Comparison of ENCODE assay signal across 12 cellular contexts in genomic region chr10:97336446-97336845, GRCh38. TPM values are rescaled to one million over a fixed set of nuclear protein-coding genes. Genes with fewer than 3 reads are reported as not detected.
DNase-seq lines count a peak whose midpoint lies in the region; ATAC-seq and TF ChIP-seq lines count a peak whose summit lies in the region.
"Had no signal": no experiment of that assay in that cellular context is flagged by ENCODE, and none has a peak within 500 bp of the region (broad histone marks: within the 10 kb centered on the region; RNA-seq: fewer than 3 reads in every experiment).

No MANE protein-coding gene starts in this region.

- no peak for TF ChIP-seq EP300 in tibial nerve (IDR thresholded peaks at IDR 0.05)

- DNase-seq in activated CD4-positive, alpha-beta T cell treated with anti-CD3 and anti-CD28 coated beads, Interleukin-2, amount 10 ng/mL, durations not matched to agents 7 days and 5 days: no peak
- DNase-seq in activated CD4-positive, alpha-beta T cell treated with anti-CD3 and anti-CD28 coated beads for 4 hours: no peak
- DNase-seq in activated naive CD8-positive, alpha-beta T cell treated with anti-CD3 and anti-CD28 coated beads, Interleukin-2, amount 50 U/mL, for 24 hours: no peak
- DNase-seq in tibial nerve (ENCODE audit: low spot score in 2 of 2): no peak
- DNase-seq in stimulated activated CD4-positive, alpha-beta T cell treated with anti-CD3 and anti-CD28 coated beads, Interleukin-15, amount 100 ng/mL, for 24 hours: no peak
- no peak for DNase-seq in activated effector memory CD4-positive, alpha-beta T cell treated with anti-CD3 and anti-CD28 coated beads, Interleukin-2, amount 50 U/mL, for 16 hours
- DNase-seq: 8988T; kidney glomerular epithelial cell; stimulated activated CD4-positive, alpha-beta T cell treated with anti-CD3 and anti-CD28 coated beads, Interleukin-1b, Interleukin-23, amount 100 ng/mL, for 48 hours; T-helper 9 cell had no signal

- H3K4me1 ChIP-seq in iPS-20b (ENCODE audit: insufficient read depth, low read length) (peaks cover 28% of the 10 kb centered on the region; the same call in 1 of the 2 replicates), tibial nerve (peaks cover 0 to 49% (median 25%) of the 10 kb centered on the region in 4 donors)

- H3K27me3 ChIP-seq in iPS-20b (ENCODE audit: insufficient read depth, low read length) (peaks cover 21% of the 10 kb centered on the region; the same call in 1 of the 2 replicates), tibial nerve (no peaks in the 10 kb centered on the region)

- H3K9me3 Mint-ChIP-seq in activated CD4-positive, alpha-beta T cell treated with anti-CD3 and anti-CD28 coated beads, Interleukin-2, amount 10 ng/mL, durations not matched to agents 7 days and 5 days: no peaks in the 10 kb centered on the region
- H3K9me3 Mint-ChIP-seq in activated naive CD8-positive, alpha-beta T cell treated with anti-CD3 and anti-CD28 coated beads, Interleukin-2, amount 50 U/mL, for 24 hours: no peaks in the 10 kb centered on the region

- H3K9me3 ChIP-seq in iPS-20b (ENCODE audit: insufficient read depth, low read depth, low read length): no peaks in the 10 kb centered on the region
- H3K9me3 ChIP-seq in tibial nerve: no peaks in the 10 kb centered on the region

- peak overlapping the region; percentile 70 for H3K9ac ChIP-seq in iPS-20b (ENCODE audit: low read depth, low read length)

- TF ChIP-seq POLR2A in tibial nerve (IDR thresholded peaks at IDR 0.05): no peak

- peak overlapping the region; percentile 15 for H3K27ac ChIP-seq in iPS-20b (ENCODE audit: low read length)
- peak overlapping the region; percentile 46 to 97 (median 90) for H3K27ac ChIP-seq in tibial nerve

- H3K36me3 ChIP-seq in iPS-20b (ENCODE audit: insufficient read depth, low read depth, low read length) (peaks cover 6% of the 10 kb centered on the region; the same call in 1 of the 2 replicates), tibial nerve (peaks cover 0 to under 1% (median 0%) of the 10 kb centered on the region in 3 donors)

- CTCF ChIA-PET in activated CD4-positive, alpha-beta T cell treated with anti-CD3 and anti-CD28 coated beads, Interleukin-2, amount 10 ng/mL, durations not matched to agents 7 days and 5 days (lab: Charles Lee): no interaction called here

- H3K4me3 ChIP-seq in iPS-20b (ENCODE audit: low read length): peak overlapping the region; percentile 62
- H3K4me3 ChIP-seq in tibial nerve: no peak overlapping the region

- ATAC-seq in activated naive CD8-positive, alpha-beta T cell treated with anti-CD3 and anti-CD28 coated beads, Interleukin-2, amount 50 U/mL, for 24 hours: no peak
- no peak for ATAC-seq in GM21737 (IDR thresholded peaks at IDR 0.05; ENCODE audit: unreplicated experiment)

- peaks cover 25% of the 10 kb centered on the region for H3K4me1 Mint-ChIP-seq in activated CD4-positive, alpha-beta T cell treated with anti-CD3 and anti-CD28 coated beads, Interleukin-2, amount 10 ng/mL, durations not matched to agents 7 days and 5 days
- H3K4me1 Mint-ChIP-seq in activated naive CD8-positive, alpha-beta T cell treated with anti-CD3 and anti-CD28 coated beads, Interleukin-2, amount 50 U/mL, for 24 hours: peaks cover 35% of the 10 kb centered on the region

- no peak for TF ChIP-seq CTCF in tibial nerve (IDR thresholded peaks at IDR 0.05)

- peaks cover 17% of the 10 kb centered on the region for H3K36me3 Mint-ChIP-seq in activated CD4-positive, alpha-beta T cell treated with anti-CD3 and anti-CD28 coated beads, Interleukin-2, amount 10 ng/mL, durations not matched to agents 7 days and 5 days (ENCODE audit: low read depth)
- H3K36me3 Mint-ChIP-seq in activated naive CD8-positive, alpha-beta T cell treated with anti-CD3 and anti-CD28 coated beads, Interleukin-2, amount 50 U/mL, for 24 hours (ENCODE audit: low read depth): no peaks in the 10 kb centered on the region

- peak overlapping the region; percentile 33 for H3K27ac Mint-ChIP-seq in activated CD4-positive, alpha-beta T cell treated with anti-CD3 and anti-CD28 coated beads, Interleukin-2, amount 10 ng/mL, durations not matched to agents 7 days and 5 days
- peak overlapping the region; percentile 29 for H3K27ac Mint-ChIP-seq in activated naive CD8-positive, alpha-beta T cell treated with anti-CD3 and anti-CD28 coated beads, Interleukin-2, amount 50 U/mL, for 24 hours

- H3K4me3 Mint-ChIP-seq in activated CD4-positive, alpha-beta T cell treated with anti-CD3 and anti-CD28 coated beads, Interleukin-2, amount 10 ng/mL, durations not matched to agents 7 days and 5 days: no peak overlapping the region
- peak overlapping the region; percentile 28 for H3K4me3 Mint-ChIP-seq in activated naive CD8-positive, alpha-beta T cell treated with anti-CD3 and anti-CD28 coated beads, Interleukin-2, amount 50 U/mL, for 24 hours

- WGBS in tibial nerve, 2 donors: 21 to 32% methylated on average over 5 of the region's 5 CpGs

- POLR2A ChIA-PET in activated CD4-positive, alpha-beta T cell treated with anti-CD3 and anti-CD28 coated beads, Interleukin-2, amount 10 ng/mL, durations not matched to agents 7 days and 5 days (lab: Charles Lee): no interaction called here

- peaks cover 23% of the 10 kb centered on the region for H3K27me3 Mint-ChIP-seq in activated CD4-positive, alpha-beta T cell treated with anti-CD3 and anti-CD28 coated beads, Interleukin-2, amount 10 ng/mL, durations not matched to agents 7 days and 5 days
- no peaks in the 10 kb centered on the region for H3K27me3 Mint-ChIP-seq in activated naive CD8-positive, alpha-beta T cell treated with anti-CD3 and anti-CD28 coated beads, Interleukin-2, amount 50 U/mL, for 24 hours

RNA-seq across cellular contexts. Expression of gene FRAT2, which starts 1.9 kb away (rescaled TPM):
- 10 to 100 TPM in 1 of 2 experiments, 1 to 10 TPM in 1; 9.0 to 10.7 TPM for total RNA-seq in activated CD4-positive, alpha-beta T cell treated with anti-CD3 and anti-CD28 coated beads, Interleukin-2, amount 10 ng/mL, durations not matched to agents 7 days and 5 days
- 10 to 100 TPM; 14.6 to 28.2 (median 23.3) TPM for total RNA-seq in tibial nerve

RNA-seq across cellular contexts. Expression of gene FRAT1, which starts 17.4 kb away (rescaled TPM):
- total RNA-seq in activated CD4-positive, alpha-beta T cell treated with anti-CD3 and anti-CD28 coated beads, Interleukin-2, amount 10 ng/mL, durations not matched to agents 7 days and 5 days: 1 to 10 TPM; 5.8 to 6.2 TPM
- 10 to 100 TPM in 1 of 4 donors, 1 to 10 TPM in 3; 6.8 to 10.0 (median 8.5) TPM for total RNA-seq in tibial nerve

RNA-seq across cellular contexts. Expression of gene ARHGAP19, which starts 44.0 kb away (rescaled TPM):
- 10 to 100 TPM; 56.6 to 58.5 TPM for total RNA-seq in activated CD4-positive, alpha-beta T cell treated with anti-CD3 and anti-CD28 coated beads, Interleukin-2, amount 10 ng/mL, durations not matched to agents 7 days and 5 days
- 100 to 1,000 TPM in 1 of 4 donors, 10 to 100 TPM in 3; 37.5 to 109 (median 77.7) TPM for total RNA-seq in tibial nerve
